Comparison of ENCODE assay signal across 23 cellular contexts in genomic region chr3:112770907-112771306, GRCh38.
"Had no signal": no experiment of that assay in that cellular context is flagged by ENCODE, and none has a peak within 500 bp of the region (broad histone marks: within the 10 kb centered on the region; RNA-seq: fewer than 3 reads in every experiment).

No MANE protein-coding gene starts in this region.

- H3K4me3 Mint-ChIP-seq: activated CD4-positive, alpha-beta memory T cell treated with anti-CD3 and anti-CD28 coated beads for 36 hours; activated CD4-positive, alpha-beta T cell treated with anti-CD3 and anti-CD28 coated beads for 36 hours; mesothelial cell of epicardium; natural killer cell treated with Interleukin-12 subunit alpha and Interleukin-12 subunit beta and Interleukin-15 and Interleukin-18, amount 100 ng/mL, for 72 hours had no signal

- H3K36me3 Mint-ChIP-seq: activated CD4-positive, alpha-beta memory T cell treated with anti-CD3 and anti-CD28 coated beads for 36 hours; mesothelial cell of epicardium; natural killer cell treated with Interleukin-12 subunit alpha and Interleukin-12 subunit beta and Interleukin-15 and Interleukin-18, amount 100 ng/mL, for 72 hours had no signal

- H3K27me3 Mint-ChIP-seq: activated CD4-positive, alpha-beta memory T cell treated with anti-CD3 and anti-CD28 coated beads for 36 hours; activated CD4-positive, alpha-beta T cell treated with anti-CD3 and anti-CD28 coated beads for 36 hours; natural killer cell treated with Interleukin-12 subunit alpha and Interleukin-12 subunit beta and Interleukin-15 and Interleukin-18, amount 100 ng/mL, for 72 hours had no signal

- H3K36me3 ChIP-seq: cardiac muscle cell, heart left ventricle, lower lobe of right lung, pancreas, right atrium auricular region, spleen, upper lobe of left lung had no signal

- H3K4me3 ChIP-seq: body of pancreas, cardiac muscle cell, heart left ventricle, lower lobe of right lung, pancreas, psoas muscle, right atrium auricular region, spleen, upper lobe of left lung had no signal

- ATAC-seq: body of pancreas; esophagus mucosa; lower lobe of right lung; pancreas; psoas muscle; stimulated activated naive CD8-positive, alpha-beta T cell treated with anti-CD3 and anti-CD28 coated beads, Interleukin-15, Interleukin-2, amounts not matched to agents 100 U/mL and 50 U/mL, for 24 hours had no signal

- DNase-seq: activated CD4-positive, alpha-beta memory T cell treated with anti-CD3 and anti-CD28 coated beads for 36 hours; activated CD4-positive, alpha-beta T cell treated with anti-CD3 and anti-CD28 coated beads for 36 hours; activated effector memory CD4-positive, alpha-beta T cell treated with anti-CD3 and anti-CD28 coated beads, Interleukin-2, amount 50 U/mL, for 16 hours; activated naive CD4-positive, alpha-beta T cell treated with anti-CD3 and anti-CD28 coated beads, Interleukin-2, amount 50 U/mL, for 16 hours; activated T-cell treated with anti-CD3 and anti-CD28 coated beads, Interleukin-2, amount 50 U/mL, for 48 hours; anterior cingulate cortex; body of pancreas; effector CD4-positive, alpha-beta T cell; heart left ventricle; lower lobe of right lung; pancreas; psoas muscle; spleen; stimulated activated CD4-positive, alpha-beta T cell treated with anti-CD3 and anti-CD28 coated beads, Interleukin-4, amount 100 ng/mL, for 24 hours; stimulated activated naive CD8-positive, alpha-beta T cell treated with anti-CD3 and anti-CD28 coated beads, Interleukin-15, Interleukin-2, amounts not matched to agents 100 U/mL and 50 U/mL, for 24 hours; T-helper 1 cell; T-helper 9 cell; upper lobe of left lung had no signal

- H3K4me1 ChIP-seq: body of pancreas, pancreas, psoas muscle had no signal

- H3K27ac Mint-ChIP-seq: mesothelial cell of epicardium had no signal

- H3K27me3 ChIP-seq: body of pancreas, pancreas, right atrium auricular region, spleen, upper lobe of left lung had no signal

- H3K9me3 Mint-ChIP-seq: activated CD4-positive, alpha-beta memory T cell treated with anti-CD3 and anti-CD28 coated beads for 36 hours; mesothelial cell of epicardium; natural killer cell treated with Interleukin-12 subunit alpha and Interleukin-12 subunit beta and Interleukin-15 and Interleukin-18, amount 100 ng/mL, for 72 hours had no signal

- H3K27ac ChIP-seq: body of pancreas, cardiac muscle cell, lower lobe of right lung, pancreas, psoas muscle, spleen, upper lobe of left lung had no signal

- H3K9me3 ChIP-seq: body of pancreas, heart left ventricle, lower lobe of right lung, pancreas, psoas muscle, right atrium auricular region, spleen, upper lobe of left lung had no signal
